9 cellular contexts compared by ENCODE assay signal in genomic region chr1:91732291-91732953, GRCh38.
DNase-seq lines count a peak whose midpoint lies in the region; ATAC-seq and TF ChIP-seq lines count a peak whose summit lies in the region.
"Had no signal": no experiment of that assay in that cellular context is flagged by ENCODE, and none has a peak within 500 bp of the region (broad histone marks: within the 10 kb centered on the region; RNA-seq: fewer than 3 reads in every experiment).

No MANE protein-coding gene starts in this region.

- H3K4me3 ChIP-seq in retinal pigment epithelial cell (ENCODE audit: low read length): no peak overlapping the region

- peak overlapping the region; percentile 85 for H3K27ac Mint-ChIP-seq in activated T-cell treated with anti-CD3 and anti-CD28 coated beads, Interleukin-2, amount 50 U/mL, for 24 hours
- no peak overlapping the region for H3K27ac Mint-ChIP-seq in endothelial cell (ENCODE audit: unreplicated experiment)

- TF ChIP-seq CTCF in endothelial cell (IDR thresholded peaks at IDR 0.05; ENCODE audit: unreplicated experiment) (no peak), retinal pigment epithelial cell (conservative IDR thresholded peaks at IDR 0.05; ENCODE audit: low read depth, low read length) (no peak)

- peaks cover 63% of the 10 kb centered on the region for H3K4me1 Mint-ChIP-seq in activated T-cell treated with anti-CD3 and anti-CD28 coated beads, Interleukin-2, amount 50 U/mL, for 24 hours (ENCODE audit: low read depth)
- peaks cover 24% of the 10 kb centered on the region for H3K4me1 Mint-ChIP-seq in endothelial cell (ENCODE audit: unreplicated experiment)

- H3K9me3 Mint-ChIP-seq in activated T-cell treated with anti-CD3 and anti-CD28 coated beads, Interleukin-2, amount 50 U/mL, for 24 hours: no peaks in the 10 kb centered on the region
- no peaks in the 10 kb centered on the region for H3K9me3 Mint-ChIP-seq in endothelial cell (ENCODE audit: unreplicated experiment)
- H3K9me3 Mint-ChIP-seq: naive thymus-derived CD8-positive, alpha-beta T cell had no signal

- no peaks in the 10 kb centered on the region for H3K27me3 Mint-ChIP-seq in activated T-cell treated with anti-CD3 and anti-CD28 coated beads, Interleukin-2, amount 50 U/mL, for 24 hours
- peaks cover 6% of the 10 kb centered on the region for H3K27me3 Mint-ChIP-seq in endothelial cell (ENCODE audit: unreplicated experiment)

- peak; percentile 47 for DNase-seq in activated T-cell treated with anti-CD3 and anti-CD28 coated beads, Interleukin-2, amount 50 U/mL, for 24 hours
- no peak for DNase-seq in activated T-cell treated with anti-CD3 and anti-CD28 coated beads for 4 hours
- peak; percentile 85 for DNase-seq in OCI-M1 (lab: John Stamatoyannopoulos, UW)
- DNase-seq in endothelial cell (ENCODE audit: low spot score): no peak
- peak; percentile 89 for DNase-seq in retinal pigment epithelial cell (ENCODE audit: low read depth)

- peaks cover 45% of the 10 kb centered on the region for H3K36me3 Mint-ChIP-seq in activated T-cell treated with anti-CD3 and anti-CD28 coated beads, Interleukin-2, amount 50 U/mL, for 24 hours (ENCODE audit: low read depth)
- H3K36me3 Mint-ChIP-seq in endothelial cell (ENCODE audit: low read depth, unreplicated experiment): peaks cover 68% of the 10 kb centered on the region

- ATAC-seq in HG03571 (IDR thresholded peaks at IDR 0.05; ENCODE audit: unreplicated experiment): no peak
- ATAC-seq in HG02938 (IDR thresholded peaks at IDR 0.05; ENCODE audit: unreplicated experiment): no peak
- ATAC-seq in HG03108 (IDR thresholded peaks at IDR 0.05; ENCODE audit: unreplicated experiment): no peak

- H3K4me3 Mint-ChIP-seq in activated T-cell treated with anti-CD3 and anti-CD28 coated beads, Interleukin-2, amount 50 U/mL, for 24 hours: peak overlapping the region; percentile 53
- H3K4me3 Mint-ChIP-seq in endothelial cell (ENCODE audit: unreplicated experiment): peak overlapping the region; percentile 21

Comparison
In these comparisons a context has a peak if more than half of its experiments do, and no peak if none do; other contexts are left out.
1. DNase-seq: peak in activated T-cell treated with anti-CD3 and anti-CD28 coated beads, Interleukin-2, amount 50 U/mL, for 24 hours (single experiment), OCI-M1 (single experiment) and retinal pigment epithelial cell (single experiment); none in activated T-cell treated with anti-CD3 and anti-CD28 coated beads for 4 hours (single experiment) and endothelial cell (single experiment).